In genomic region chr5:92801921-92802320, GRCh38 we compare ENCODE assay signal across 19 cellular contexts.
DNase-seq lines count a peak whose midpoint lies in the region; TF ChIP-seq lines count a peak whose summit lies in the region.
"Had no signal": no experiment of that assay in that cellular context is flagged by ENCODE, and none has a peak within 500 bp of the region (broad histone marks: within the 10 kb centered on the region; RNA-seq: fewer than 3 reads in every experiment).

No MANE protein-coding gene starts in this region.

- peak; percentile 28 for DNase-seq in DMS153 treated with DMSO at 0.1 percent for 48 hours (lab: John Stamatoyannopoulos, UW; ENCODE audit: unreplicated experiment)
- peak; percentile 60 for DNase-seq in M059J (ENCODE audit: low read depth)
- peak; percentile 35 for DNase-seq in adipocyte (ENCODE audit: low read depth)
- DNase-seq in left kidney (ENCODE audit: low read depth, low spot score) = peak; percentile 87
- no peak for DNase-seq in COLO829 (ENCODE audit: low spot score)
- DNase-seq in Karpas-422 = no peak
- DNase-seq in progenitor cell of endocrine pancreas (ENCODE audit: low spot score, unreplicated experiment) = no peak
- no peak for DNase-seq in cardiac septum (ENCODE audit: low spot score)
- DNase-seq: activated CD4-positive, alpha-beta T cell treated with anti-CD3 and anti-CD28 coated beads for 36 hours; activated naive CD4-positive, alpha-beta T cell treated with anti-CD3 and anti-CD28 coated beads, Interleukin-2, amount 50 U/mL, for 16 hours; caudate nucleus; endodermal cell; immature natural killer cell; NCI-H1105 treated with DMSO at 0.1 percent for 48 hours; sigmoid colon had no signal

- intact Hi-C loops in cardiac septum (cut with DNase I) = no loop called here

- peaks cover 4% of the 10 kb centered on the region for H3K9me3 Mint-ChIP-seq in progenitor cell of endocrine pancreas (ENCODE audit: low read depth)
- H3K9me3 Mint-ChIP-seq: T-helper 2 cell treated with Interferon-gamma antibody and Interleukin-4, amounts not matched to agents 5 μg/mL and 100 μg/mL, for 36 hours had no signal

- H3K79me2 ChIP-seq in Karpas-422 (ENCODE audit: low read length) = no peaks in the 10 kb centered on the region

- no peaks in the 10 kb centered on the region for H3K9me2 ChIP-seq in Karpas-422 (replicated peaks; ENCODE audit: insufficient read depth, low read length)

- H4K20me1 ChIP-seq in Karpas-422 (ENCODE audit: insufficient read depth, low read depth, low read length) = no peaks in the 10 kb centered on the region

- H3K4me2 ChIP-seq in Karpas-422 (ENCODE audit: low read depth, low read length, poor library complexity, severe bottlenecking) = no peak overlapping the region

- no peak overlapping the region for H2AFZ ChIP-seq in Karpas-422 (ENCODE audit: low read length)

- no peaks in the 10 kb centered on the region for H3K36me3 Mint-ChIP-seq in progenitor cell of endocrine pancreas (ENCODE audit: insufficient read depth)
- H3K36me3 Mint-ChIP-seq: IgD-negative memory B cell; immature natural killer cell; memory B cell; stimulated activated memory B cell treated with anti-CD40 and anti-IgM and Interleukin-4, amounts not matched to agents 10 μg/mL and 1 μg/mL and 100 μg/mL, for 72 hours had no signal

- H3K9ac ChIP-seq in adipocyte (ENCODE audit: low read length) = no peak overlapping the region
- no peak overlapping the region for H3K9ac ChIP-seq in Karpas-422 (ENCODE audit: low read length)

- no peak overlapping the region for H3K27ac ChIP-seq in Karpas-422 (ENCODE audit: low read length)
- H3K27ac ChIP-seq: sigmoid colon had no signal

- peaks cover 16% of the 10 kb centered on the region for H3K4me1 Mint-ChIP-seq in progenitor cell of endocrine pancreas (ENCODE audit: low read depth)
- H3K4me1 Mint-ChIP-seq: activated CD4-positive, alpha-beta T cell treated with anti-CD3 and anti-CD28 coated beads for 36 hours; immature natural killer cell; memory B cell; stimulated activated memory B cell treated with anti-CD40 and anti-IgM and Interleukin-4, amounts not matched to agents 10 μg/mL and 1 μg/mL and 100 μg/mL, for 72 hours had no signal

- H3K27ac Mint-ChIP-seq in progenitor cell of endocrine pancreas = no peak overlapping the region
- H3K27ac Mint-ChIP-seq: activated CD4-positive, alpha-beta T cell treated with anti-CD3 and anti-CD28 coated beads for 36 hours; endodermal cell; IgD-negative memory B cell; immature natural killer cell; memory B cell; stimulated activated memory B cell treated with anti-CD40 and anti-IgM and Interleukin-4, amounts not matched to agents 10 μg/mL and 1 μg/mL and 100 μg/mL, for 72 hours; T-helper 2 cell treated with Interferon-gamma antibody and Interleukin-4, amounts not matched to agents 5 μg/mL and 100 μg/mL, for 36 hours had no signal

- no peaks in the 10 kb centered on the region for H3K36me3 ChIP-seq in adipocyte (ENCODE audit: control insufficient read depth, insufficient read depth, low read length, severe bottlenecking)
- no peaks in the 10 kb centered on the region for H3K36me3 ChIP-seq in Karpas-422 (ENCODE audit: insufficient read depth, low read length)
- H3K36me3 ChIP-seq: sigmoid colon had no signal

- no peaks in the 10 kb centered on the region for H3K9me3 ChIP-seq in adipocyte (ENCODE audit: control insufficient read depth, low read length)
- H3K9me3 ChIP-seq in Karpas-422 (ENCODE audit: low read length) = peaks cover 36% of the 10 kb centered on the region
- H3K9me3 ChIP-seq: sigmoid colon had no signal

- no peak overlapping the region for H3K4me3 Mint-ChIP-seq in progenitor cell of endocrine pancreas (ENCODE audit: low read depth)
- H3K4me3 Mint-ChIP-seq: activated CD4-positive, alpha-beta T cell treated with anti-CD3 and anti-CD28 coated beads for 36 hours; endodermal cell; IgD-negative memory B cell; immature natural killer cell; memory B cell; stimulated activated memory B cell treated with anti-CD40 and anti-IgM and Interleukin-4, amounts not matched to agents 10 μg/mL and 1 μg/mL and 100 μg/mL, for 72 hours; T-helper 2 cell treated with Interferon-gamma antibody and Interleukin-4, amounts not matched to agents 5 μg/mL and 100 μg/mL, for 36 hours had no signal

- H3K4me1 ChIP-seq in adipocyte (ENCODE audit: control insufficient read depth, insufficient read depth, low read length) (no peaks in the 10 kb centered on the region), Karpas-422 (ENCODE audit: low read length) (no peaks in the 10 kb centered on the region)

- H3K27me3 ChIP-seq in adipocyte (replicated peaks; ENCODE audit: control insufficient read depth, insufficient read depth, low read length) = no peaks in the 10 kb centered on the region
- H3K27me3 ChIP-seq in Karpas-422 (ENCODE audit: low read length) = no peaks in the 10 kb centered on the region
- H3K27me3 ChIP-seq: sigmoid colon had no signal

- no peak for TF ChIP-seq CTCF in progenitor cell of endocrine pancreas (IDR thresholded peaks at IDR 0.05; ENCODE audit: unreplicated experiment)

- H3K27me3 Mint-ChIP-seq in progenitor cell of endocrine pancreas = peaks cover 21% of the 10 kb centered on the region
- H3K27me3 Mint-ChIP-seq: activated CD4-positive, alpha-beta T cell treated with anti-CD3 and anti-CD28 coated beads for 36 hours; IgD-negative memory B cell; memory B cell; stimulated activated memory B cell treated with anti-CD40 and anti-IgM and Interleukin-4, amounts not matched to agents 10 μg/mL and 1 μg/mL and 100 μg/mL, for 72 hours had no signal

- H3K4me3 ChIP-seq in adipocyte (ENCODE audit: low read length) (peak overlapping the region; percentile 39), Karpas-422 (ENCODE audit: low read length) (no peak overlapping the region)
- H3K4me3 ChIP-seq: sigmoid colon had no signal

Comparison
In these comparisons a context has a peak if more than half of its experiments do, and no peak if none do; other contexts are left out.
1. DNase-seq: peak in DMS153 treated with DMSO at 0.1 percent for 48 hours (single experiment), M059J (single experiment), adipocyte (single experiment) and left kidney (single experiment); none in COLO829 (single experiment), Karpas-422 (single experiment), progenitor cell of endocrine pancreas (single experiment) and cardiac septum (single experiment).